Comparison of ENCODE assay signal across 7 cellular contexts in genomic region chr2:233950078-233950825, GRCh38. TPM values are rescaled to one million over a fixed set of nuclear protein-coding genes. Genes with fewer than 3 reads are reported as not detected.
"Had no signal": no experiment of that assay in that cellular context is flagged by ENCODE, and none has a peak within 500 bp of the region (broad histone marks: within the 10 kb centered on the region; RNA-seq: fewer than 3 reads in every experiment).

No MANE protein-coding gene starts in this region.

- H3K4me3 Mint-ChIP-seq: GM23338, H9, HFFc6 had no signal

- H3K27ac Mint-ChIP-seq: GM23338, H9, HFFc6 had no signal

- H3K4me1 Mint-ChIP-seq: GM23338 had no signal

- DNase-seq: H9, HCEC 1CT, HFFc6, IMR-90 had no signal

- H3K9me3 Mint-ChIP-seq: GM23338, HFFc6 had no signal

RNA-seq across cellular contexts. Expression of gene TRPM8, which starts 33.1 kb away (rescaled TPM):
- total RNA-seq: HFFc6, HT-29, IMR-90, K562 had no signal
- polyA plus RNA-seq: IMR-90, K562 had no signal
